In genomic region chr5:66848749-66849641, GRCh38 we compare ENCODE assay signal across 18 cellular contexts.
A peak's percentile ranks its signal among the peaks of the same experiment; 100 is the strongest.
DNase-seq lines count a peak whose midpoint lies in the region; ATAC-seq and TF ChIP-seq lines count a peak whose summit lies in the region.
"Had no signal": no experiment of that assay in that cellular context is flagged by ENCODE, and none has a peak within 500 bp of the region (broad histone marks: within the 10 kb centered on the region; RNA-seq: fewer than 3 reads in every experiment).

No MANE protein-coding gene starts in this region.

- H3K36me3 Mint-ChIP-seq in stimulated activated naive CD8-positive, alpha-beta T cell treated with anti-CD3 and anti-CD28 coated beads, Interleukin-15, Interleukin-2, amounts not matched to agents 100 ng/mL and 50 ng/mL, for 24 hours (ENCODE audit: low read depth) = no peaks in the 10 kb centered on the region
- peaks cover 23% of the 10 kb centered on the region for H3K36me3 Mint-ChIP-seq in activated T-helper 1 cell treated with anti-CD3 and anti-CD28 coated beads, Interleukin-12 subunit alpha, Interleukin-12 subunit beta, Interleukin-2, Interleukin-4 antibody, amounts not matched to agents 30 ng/mL and 10 ng/mL and 1 ng/mL, durations not matched to agents 14 hours and 24 hours and 36 hours (ENCODE audit: low read depth)

- no peak for TF ChIP-seq EP300 in ovary (IDR thresholded peaks at IDR 0.05)

- ATAC-seq in stimulated activated naive CD8-positive, alpha-beta T cell treated with anti-CD3 and anti-CD28 coated beads, Interleukin-15, Interleukin-2, amounts not matched to agents 100 U/mL and 50 U/mL, for 24 hours = no peak
- ATAC-seq: left lobe of liver; naive thymus-derived CD4-positive, alpha-beta T cell had no signal

- no peak for TF ChIP-seq POLR2A in uterus (IDR thresholded peaks at IDR 0.05)
- no peak for TF ChIP-seq POLR2A in ovary (IDR thresholded peaks at IDR 0.05)

- H3K4me3 ChIP-seq in fibroblast of the aortic adventitia (ENCODE audit: low read depth, low read length) = no peak overlapping the region
- no peak overlapping the region for H3K4me3 ChIP-seq in uterus
- no peak overlapping the region for H3K4me3 ChIP-seq in ovary
- H3K4me3 ChIP-seq in right atrium auricular region = no peak overlapping the region

- no peaks in the 10 kb centered on the region for H3K4me1 ChIP-seq in uterus
- peaks cover 1% of the 10 kb centered on the region for H3K4me1 ChIP-seq in ovary (ENCODE audit: insufficient read depth)
- H3K4me1 ChIP-seq in right atrium auricular region = peaks cover 0 to 12% of the 10 kb centered on the region in 2 donors

- peaks cover 52% of the 10 kb centered on the region for H3K27me3 Mint-ChIP-seq in stimulated activated naive CD8-positive, alpha-beta T cell treated with anti-CD3 and anti-CD28 coated beads, Interleukin-15, Interleukin-2, amounts not matched to agents 100 ng/mL and 50 ng/mL, for 24 hours
- H3K27me3 Mint-ChIP-seq in activated T-helper 1 cell treated with anti-CD3 and anti-CD28 coated beads, Interleukin-12 subunit alpha, Interleukin-12 subunit beta, Interleukin-2, Interleukin-4 antibody, amounts not matched to agents 30 ng/mL and 10 ng/mL and 1 ng/mL, durations not matched to agents 14 hours and 24 hours and 36 hours (ENCODE audit: insufficient read depth) = peaks cover 4% of the 10 kb centered on the region
- H3K27me3 Mint-ChIP-seq: progenitor cell of endocrine pancreas had no signal

- intact Hi-C loops in activated T-helper 1 cell treated with anti-CD3 and anti-CD28 coated beads, Interleukin-12 subunit alpha, Interleukin-12 subunit beta, Interleukin-2, Interleukin-4 antibody, amounts not matched to agents 30 ng/mL and 10 ng/mL and 1 ng/mL, durations not matched to agents 14 hours and 24 hours and 36 hours (cut with micrococcal nuclease) = no loop called here
- intact Hi-C loops in uterus (cut with DNase I; ENCODE audit: low total_unique reads) = no loop called here
- intact Hi-C loops in ovary (cut with DNase I) = no loop called here

- no peaks in the 10 kb centered on the region for H3K36me3 ChIP-seq in uterus
- H3K36me3 ChIP-seq in ovary = no peaks in the 10 kb centered on the region
- H3K36me3 ChIP-seq in right atrium auricular region = no peaks in the 10 kb centered on the region

- H3K4me3 Mint-ChIP-seq in stimulated activated naive CD8-positive, alpha-beta T cell treated with anti-CD3 and anti-CD28 coated beads, Interleukin-15, Interleukin-2, amounts not matched to agents 100 ng/mL and 50 ng/mL, for 24 hours = no peak overlapping the region
- no peak overlapping the region for H3K4me3 Mint-ChIP-seq in activated T-helper 1 cell treated with anti-CD3 and anti-CD28 coated beads, Interleukin-12 subunit alpha, Interleukin-12 subunit beta, Interleukin-2, Interleukin-4 antibody, amounts not matched to agents 30 ng/mL and 10 ng/mL and 1 ng/mL, durations not matched to agents 14 hours and 24 hours and 36 hours
- H3K4me3 Mint-ChIP-seq: naive thymus-derived CD4-positive, alpha-beta T cell had no signal

- H3K27ac ChIP-seq in uterus (peak overlapping the region; percentile 5 to 45), ovary (no peak overlapping the region), right atrium auricular region (no peak overlapping the region)
- H3K27ac ChIP-seq: HL-60, VCaP had no signal

- TF ChIP-seq CTCF in fibroblast of the aortic adventitia (IDR thresholded peaks at IDR 0.05; ENCODE audit: insufficient read depth, low read length) = no peak
- TF ChIP-seq CTCF in uterus (IDR thresholded peaks at IDR 0.05) = no peak
- no peak for TF ChIP-seq CTCF in ovary (IDR thresholded peaks at IDR 0.05)
- TF ChIP-seq CTCF in right atrium auricular region (IDR thresholded peaks at IDR 0.05) = no peak

- WGBS in ovary, 3 donors = 52 to 57% (median 55%) methylated on average over 10 of the region's 10 CpGs

- H3K9me3 ChIP-seq in uterus = no peaks in the 10 kb centered on the region
- no peaks in the 10 kb centered on the region for H3K9me3 ChIP-seq in ovary
- no peaks in the 10 kb centered on the region for H3K9me3 ChIP-seq in right atrium auricular region

- no peaks in the 10 kb centered on the region for H3K9me3 Mint-ChIP-seq in stimulated activated naive CD8-positive, alpha-beta T cell treated with anti-CD3 and anti-CD28 coated beads, Interleukin-15, Interleukin-2, amounts not matched to agents 100 ng/mL and 50 ng/mL, for 24 hours
- H3K9me3 Mint-ChIP-seq in activated T-helper 1 cell treated with anti-CD3 and anti-CD28 coated beads, Interleukin-12 subunit alpha, Interleukin-12 subunit beta, Interleukin-2, Interleukin-4 antibody, amounts not matched to agents 30 ng/mL and 10 ng/mL and 1 ng/mL, durations not matched to agents 14 hours and 24 hours and 36 hours = peaks cover 8% of the 10 kb centered on the region

- peaks cover 24% of the 10 kb centered on the region for H3K4me1 Mint-ChIP-seq in stimulated activated naive CD8-positive, alpha-beta T cell treated with anti-CD3 and anti-CD28 coated beads, Interleukin-15, Interleukin-2, amounts not matched to agents 100 ng/mL and 50 ng/mL, for 24 hours (ENCODE audit: low read depth)
- peaks cover 52% of the 10 kb centered on the region for H3K4me1 Mint-ChIP-seq in activated T-helper 1 cell treated with anti-CD3 and anti-CD28 coated beads, Interleukin-12 subunit alpha, Interleukin-12 subunit beta, Interleukin-2, Interleukin-4 antibody, amounts not matched to agents 30 ng/mL and 10 ng/mL and 1 ng/mL, durations not matched to agents 14 hours and 24 hours and 36 hours (ENCODE audit: low read depth)

- peak overlapping the region; percentile 13 for H3K27ac Mint-ChIP-seq in stimulated activated naive CD8-positive, alpha-beta T cell treated with anti-CD3 and anti-CD28 coated beads, Interleukin-15, Interleukin-2, amounts not matched to agents 100 ng/mL and 50 ng/mL, for 24 hours
- H3K27ac Mint-ChIP-seq in activated T-helper 1 cell treated with anti-CD3 and anti-CD28 coated beads, Interleukin-12 subunit alpha, Interleukin-12 subunit beta, Interleukin-2, Interleukin-4 antibody, amounts not matched to agents 30 ng/mL and 10 ng/mL and 1 ng/mL, durations not matched to agents 14 hours and 24 hours and 36 hours = peak overlapping the region; percentile 60
- H3K27ac Mint-ChIP-seq: activated T-helper 2 cell treated with anti-CD3 and anti-CD28 coated beads, Interferon-gamma antibody, Interleukin-2, Interleukin-4, amounts not matched to agents 10 μg/mL and 5 μg/mL and 100 μg/mL, durations not matched to agents 14 hours and 24 hours and 36 hours; naive thymus-derived CD4-positive, alpha-beta T cell; progenitor cell of endocrine pancreas had no signal

- no peak for DNase-seq in stimulated activated naive CD8-positive, alpha-beta T cell treated with anti-CD3 and anti-CD28 coated beads, Interleukin-15, Interleukin-2, amounts not matched to agents 100 U/mL and 50 U/mL, for 24 hours
- DNase-seq in activated T-helper 1 cell treated with anti-CD3 and anti-CD28 coated beads, Interleukin-12 subunit alpha, Interleukin-12 subunit beta, Interleukin-2, Interleukin-4 antibody, amounts not matched to agents 30 ng/mL and 10 ng/mL and 1 ng/mL, durations not matched to agents 14 hours and 24 hours and 36 hours (ENCODE audit: low spot score) = no peak
- DNase-seq in fibroblast of the aortic adventitia (ENCODE audit: low read depth) (peak; percentile 29), uterus (no peak), NCI-H82 (lab: John Stamatoyannopoulos, UW) (no peak), ovary (no peak), right atrium auricular region (ENCODE audit: low spot score) (no peak)
- DNase-seq: activated CD8-positive, alpha-beta memory T cell treated with anti-CD3 and anti-CD28 coated beads for 24 hours; Calu3; KG1; naive thymus-derived CD4-positive, alpha-beta T cell; NCI-H2227 treated with DMSO at 0.1 percent for 48 hours had no signal

- no peaks in the 10 kb centered on the region for H3K27me3 ChIP-seq in uterus
- H3K27me3 ChIP-seq in ovary = no peaks in the 10 kb centered on the region
- no peaks in the 10 kb centered on the region for H3K27me3 ChIP-seq in right atrium auricular region

Comparison
In these comparisons a context has a peak if more than half of its experiments do, and no peak if none do; other contexts are left out.
1. H3K27ac ChIP-seq: peak in uterus (2 of 2); none in ovary (0 of 2) and right atrium auricular region (0 of 2).